ENCODE assay signal across 1 cellular context in the genomic region with DNA sequence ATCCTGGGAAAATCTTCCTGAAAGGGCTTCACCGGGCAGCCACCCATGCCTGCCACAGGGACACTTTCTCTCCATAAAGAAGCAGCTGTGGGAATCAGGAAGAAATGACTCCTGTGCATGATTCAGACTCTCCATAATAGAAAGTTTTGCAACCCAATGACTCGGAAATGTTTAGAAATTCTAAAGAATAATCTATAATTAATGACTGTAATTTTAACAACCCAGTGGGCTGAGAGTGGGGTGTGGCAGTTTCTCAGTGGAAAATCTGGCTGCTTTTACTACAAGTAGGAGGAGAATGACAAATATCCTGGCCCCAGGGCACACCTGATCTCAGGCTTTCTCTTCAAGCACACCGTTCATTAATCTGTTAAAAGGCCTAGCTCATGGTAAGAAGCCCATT.
TF ChIP-seq lines count a peak whose summit lies in the region.

No MANE protein-coding gene starts in this region.

TF ChIP-seq in GM23338, 12 proteins besides CTCF, POLR2A, EP300 and RAD21 (continued from another document):
- TF ChIP-seq STAT1 (IDR thresholded peaks at IDR 0.05; ENCODE audit: unreplicated experiment), result no peak
- TF ChIP-seq, protein P1, sequence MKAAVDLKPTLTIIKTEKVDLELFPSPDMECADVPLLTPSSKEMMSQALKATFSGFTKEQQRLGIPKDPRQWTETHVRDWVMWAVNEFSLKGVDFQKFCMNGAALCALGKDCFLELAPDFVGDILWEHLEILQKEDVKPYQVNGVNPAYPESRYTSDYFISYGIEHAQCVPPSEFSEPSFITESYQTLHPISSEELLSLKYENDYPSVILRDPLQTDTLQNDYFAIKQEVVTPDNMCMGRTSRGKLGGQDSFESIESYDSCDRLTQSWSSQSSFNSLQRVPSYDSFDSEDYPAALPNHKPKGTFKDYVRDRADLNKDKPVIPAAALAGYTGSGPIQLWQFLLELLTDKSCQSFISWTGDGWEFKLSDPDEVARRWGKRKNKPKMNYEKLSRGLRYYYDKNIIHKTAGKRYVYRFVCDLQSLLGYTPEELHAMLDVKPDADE (IDR thresholded peaks at IDR 0.05), result no peak
- TF ChIP-seq CREB1 (CRISPR knock-in tag; IDR thresholded peaks at IDR 0.05; ENCODE audit: low read depth), result no peak
- no peak for TF ChIP-seq EZH2phosphoT487 (IDR thresholded peaks at IDR 0.05; ENCODE audit: unreplicated experiment)
- TF ChIP-seq EZH2 (IDR thresholded peaks at IDR 0.05; ENCODE audit: low read depth, unreplicated experiment), result no peak
- TF ChIP-seq JUNB (IDR thresholded peaks at IDR 0.05; ENCODE audit: unreplicated experiment), result no peak
- TF ChIP-seq POLR2AphosphoS5 (IDR thresholded peaks at IDR 0.05; ENCODE audit: low read depth), result no peak
- TF ChIP-seq, protein P2, sequence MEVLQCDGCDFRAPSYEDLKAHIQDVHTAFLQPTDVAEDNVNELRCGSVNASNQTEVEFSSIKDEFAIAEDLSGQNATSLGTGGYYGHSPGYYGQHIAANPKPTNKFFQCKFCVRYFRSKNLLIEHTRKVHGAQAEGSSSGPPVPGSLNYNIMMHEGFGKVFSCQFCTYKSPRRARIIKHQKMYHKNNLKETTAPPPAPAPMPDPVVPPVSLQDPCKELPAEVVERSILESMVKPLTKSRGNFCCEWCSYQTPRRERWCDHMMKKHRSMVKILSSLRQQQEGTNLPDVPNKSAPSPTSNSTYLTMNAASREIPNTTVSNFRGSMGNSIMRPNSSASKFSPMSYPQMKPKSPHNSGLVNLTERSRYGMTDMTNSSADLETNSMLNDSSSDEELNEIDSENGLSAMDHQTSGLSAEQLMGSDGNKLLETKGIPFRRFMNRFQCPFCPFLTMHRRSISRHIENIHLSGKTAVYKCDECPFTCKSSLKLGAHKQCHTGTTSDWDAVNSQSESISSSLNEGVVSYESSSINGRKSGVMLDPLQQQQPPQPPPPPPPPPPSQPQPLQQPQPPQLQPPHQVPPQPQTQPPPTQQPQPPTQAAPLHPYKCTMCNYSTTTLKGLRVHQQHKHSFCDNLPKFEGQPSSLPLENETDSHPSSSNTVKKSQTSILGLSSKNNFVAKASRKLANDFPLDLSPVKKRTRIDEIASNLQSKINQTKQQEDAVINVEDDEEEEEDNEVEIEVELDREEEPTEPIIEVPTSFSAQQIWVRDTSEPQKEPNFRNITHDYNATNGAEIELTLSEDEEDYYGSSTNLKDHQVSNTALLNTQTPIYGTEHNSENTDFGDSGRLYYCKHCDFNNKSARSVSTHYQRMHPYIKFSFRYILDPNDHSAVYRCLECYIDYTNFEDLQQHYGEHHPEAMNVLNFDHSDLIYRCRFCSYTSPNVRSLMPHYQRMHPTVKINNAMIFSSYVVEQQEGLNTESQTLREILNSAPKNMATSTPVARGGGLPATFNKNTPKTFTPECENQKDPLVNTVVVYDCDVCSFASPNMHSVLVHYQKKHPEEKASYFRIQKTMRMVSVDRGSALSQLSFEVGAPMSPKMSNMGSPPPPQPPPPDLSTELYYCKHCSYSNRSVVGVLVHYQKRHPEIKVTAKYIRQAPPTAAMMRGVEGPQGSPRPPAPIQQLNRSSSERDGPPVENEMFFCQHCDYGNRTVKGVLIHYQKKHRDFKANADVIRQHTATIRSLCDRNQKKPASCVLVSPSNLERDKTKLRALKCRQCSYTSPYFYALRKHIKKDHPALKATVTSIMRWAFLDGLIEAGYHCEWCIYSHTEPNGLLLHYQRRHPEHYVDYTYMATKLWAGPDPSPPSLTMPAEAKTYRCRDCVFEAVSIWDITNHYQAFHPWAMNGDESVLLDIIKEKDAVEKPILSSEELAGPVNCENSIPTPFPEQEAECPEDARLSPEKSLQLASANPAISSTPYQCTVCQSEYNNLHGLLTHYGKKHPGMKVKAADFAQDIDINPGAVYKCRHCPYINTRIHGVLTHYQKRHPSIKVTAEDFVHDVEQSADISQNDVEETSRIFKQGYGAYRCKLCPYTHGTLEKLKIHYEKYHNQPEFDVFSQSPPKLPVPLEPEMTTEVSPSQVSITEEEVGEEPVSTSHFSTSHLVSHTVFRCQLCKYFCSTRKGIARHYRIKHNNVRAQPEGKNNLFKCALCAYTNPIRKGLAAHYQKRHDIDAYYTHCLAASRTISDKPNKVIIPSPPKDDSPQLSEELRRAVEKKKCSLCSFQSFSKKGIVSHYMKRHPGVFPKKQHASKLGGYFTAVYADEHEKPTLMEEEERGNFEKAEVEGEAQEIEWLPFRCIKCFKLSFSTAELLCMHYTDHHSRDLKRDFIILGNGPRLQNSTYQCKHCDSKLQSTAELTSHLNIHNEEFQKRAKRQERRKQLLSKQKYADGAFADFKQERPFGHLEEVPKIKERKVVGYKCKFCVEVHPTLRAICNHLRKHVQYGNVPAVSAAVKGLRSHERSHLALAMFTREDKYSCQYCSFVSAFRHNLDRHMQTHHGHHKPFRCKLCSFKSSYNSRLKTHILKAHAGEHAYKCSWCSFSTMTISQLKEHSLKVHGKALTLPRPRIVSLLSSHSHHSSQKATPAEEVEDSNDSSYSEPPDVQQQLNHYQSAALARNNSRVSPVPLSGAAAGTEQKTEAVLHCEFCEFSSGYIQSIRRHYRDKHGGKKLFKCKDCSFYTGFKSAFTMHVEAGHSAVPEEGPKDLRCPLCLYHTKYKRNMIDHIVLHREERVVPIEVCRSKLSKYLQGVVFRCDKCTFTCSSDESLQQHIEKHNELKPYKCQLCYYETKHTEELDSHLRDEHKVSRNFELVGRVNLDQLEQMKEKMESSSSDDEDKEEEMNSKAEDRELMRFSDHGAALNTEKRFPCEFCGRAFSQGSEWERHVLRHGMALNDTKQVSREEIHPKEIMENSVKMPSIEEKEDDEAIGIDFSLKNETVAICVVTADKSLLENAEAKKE (CRISPR knock-in tag; IDR thresholded peaks at IDR 0.05), result no peak
- no peak for TF ChIP-seq ZNF114 (CRISPR knock-in tag; IDR thresholded peaks at IDR 0.05)
- no peak for TF ChIP-seq NANOG (IDR thresholded peaks at IDR 0.05; ENCODE audit: borderline replicate concordance)
- no peak for TF ChIP-seq ZNF331 (CRISPR knock-in tag; IDR thresholded peaks at IDR 0.05; ENCODE audit: low read depth)
